ENCODE assay signal across 28 cellular contexts in genomic region chr12:57490126-57490525, GRCh38. TPM values are rescaled to one million over a fixed set of nuclear protein-coding genes. Genes with fewer than 3 reads are reported as not detected.
DNase-seq lines count a peak whose midpoint lies in the region; ATAC-seq, FAIRE-seq and TF ChIP-seq lines count a peak whose summit lies in the region.
"Had no signal": no experiment of that assay in that cellular context is flagged by ENCODE, and none has a peak within 500 bp of the region (broad histone marks: within the 10 kb centered on the region; RNA-seq: fewer than 3 reads in every experiment).

No MANE protein-coding gene starts in this region.

- H3F3A ChIP-seq in PC-3 (ENCODE audit: low read length, unreplicated experiment), result no peaks in the 10 kb centered on the region

- CTCF ChIA-PET in HepG2 (lab: Yijun Ruan, JAX; ENCODE audit: low intra/inter-chr PET ratio, low total read pairs) (no interaction called here), PC-3 (lab: Charles Lee) (no interaction called here), RWPE1 (lab: Yijun Ruan, JAX) (no interaction called here)

- no peak for TF ChIP-seq RAD21 in HepG2 (CRISPR knock-in tag; IDR thresholded peaks at IDR 0.05)

- H3K4me1 Mint-ChIP-seq in chondrocyte (ENCODE audit: low read depth), result peaks cover 35% of the 10 kb centered on the region

- no peak overlapping the region for H3K4me3 Mint-ChIP-seq in chondrocyte (ENCODE audit: unreplicated experiment)
- H3K4me3 Mint-ChIP-seq: stimulated activated naive B cell treated with anti-CD40 and anti-IgM and Interleukin-4, amounts not matched to agents 10 μg/mL and 1 μg/mL and 100 μg/mL, for 72 hours had no signal

- DNase-seq in HepG2 (ENCODE audit: low spot score) (no peak), right lobe of liver (no peak), PC-3 (no peak), chondrocyte (ENCODE audit: low spot score) (peak; percentile 67), foreskin keratinocyte (no peak), RWPE1 (ENCODE audit: low spot score) (no peak)
- DNase-seq: activated CD4-positive, CD25-positive, alpha-beta regulatory T cell; CD4-positive, alpha-beta memory T cell; DMS 273 treated with DMSO at 0.1 percent for 48 hours; hippocampal formation; left lung; mesendoderm; NCI-H1105; NCI-H2029; NCI-H2227 treated with DMSO at 0.1 percent for 48 hours; SHP77; stimulated activated CD4-positive, alpha-beta T cell treated with anti-CD3 and anti-CD28 coated beads, Interleukin-4, amount 100 ng/mL, for 1 hour; stimulated activated naive B cell treated with anti-CD40 and anti-IgM and Interleukin-4, amounts not matched to agents 10 μg/mL and 1 μg/mL and 100 μg/mL, for 72 hours; T-helper 9 cell; testis had no signal

- no peaks in the 10 kb centered on the region for H3K9me2 ChIP-seq in PC-3 (replicated peaks; ENCODE audit: low read length)

- H3K4me3 ChIP-seq in HepG2 (replicated peaks in 1 of 3; ENCODE audit: insufficient read depth in 1 of 3, low read depth in 2 of 3, low read length in 3 of 3) (no peak overlapping the region), right lobe of liver (no peak overlapping the region), PC-3 (ENCODE audit: low read length) (no peak overlapping the region)
- H3K4me3 ChIP-seq: breast epithelium, coronary artery, testis, vagina had no signal

- H3K4me2 ChIP-seq in HepG2 (ENCODE audit: low read depth, low read length), result peak overlapping the region; percentile 93; the same call in 1 of the 2 replicates
- H3K4me2 ChIP-seq in PC-3 (ENCODE audit: low read length), result 0 out of 2 replicates have a peak overlapping the region, but pooled peaks have one; percentile 10

- H3K9me3 ChIP-seq in HepG2 (ENCODE audit: low read length) (no peaks in the 10 kb centered on the region), right lobe of liver (no peaks in the 10 kb centered on the region), PC-3 (ENCODE audit: low read length) (no peaks in the 10 kb centered on the region)
- H3K9me3 ChIP-seq: breast epithelium, left lung, testis, vagina had no signal

- TF ChIP-seq EP300 in HepG2 (IDR thresholded peaks at IDR 0.05; ENCODE audit: low read depth in 2 of 2, low read length in 2 of 2), result no peak
- no peak for TF ChIP-seq EP300 in HepG2 (CRISPR knock-in tag; IDR thresholded peaks at IDR 0.05; ENCODE audit: borderline replicate concordance)

- H3K4me1 ChIP-seq in HepG2 (ENCODE audit: insufficient read depth, low read length) (peaks cover 23% of the 10 kb centered on the region), right lobe of liver (peaks cover 0 to 9% (median 4%) of the 10 kb centered on the region in 4 donors), PC-3 (ENCODE audit: insufficient read depth, low read length) (peaks cover 10% of the 10 kb centered on the region), foreskin keratinocyte (no peaks in the 10 kb centered on the region)

- H4K20me1 ChIP-seq in HepG2 (ENCODE audit: insufficient read depth, low read length) (peaks cover 8% of the 10 kb centered on the region), PC-3 (ENCODE audit: low read length) (no peaks in the 10 kb centered on the region)

- ATAC-seq in HepG2 (no peak), right lobe of liver (no peak), PC-3 (no peak), foreskin keratinocyte (no peak), GM18519 (IDR thresholded peaks at IDR 0.05; ENCODE audit: low FRiP score, unreplicated experiment) (no peak)
- ATAC-seq: activated T-helper 17 cell treated with anti-CD3 and anti-CD28 coated beads, Interleukin-2, amount 50 U/mL, for 72 hours; esophagus mucosa; left lung; stimulated activated naive B cell treated with anti-CD40 and anti-IgM and Interleukin-4, amounts not matched to agents 10 μg/mL and 1 μg/mL and 100 μg/mL, for 72 hours had no signal

- no peak overlapping the region for H3K27ac ChIP-seq in HepG2 (ENCODE audit: extremely low read length, insufficient read depth, low read length)
- H3K27ac ChIP-seq in right lobe of liver, result no peak overlapping the region
- no peak overlapping the region for H3K27ac ChIP-seq in PC-3 (ENCODE audit: low read length)
- no peak overlapping the region for H3K27ac ChIP-seq in foreskin keratinocyte
- no peak overlapping the region for H3K27ac ChIP-seq in RWPE1
- H3K27ac ChIP-seq: breast epithelium, coronary artery, left lung, testis, vagina had no signal

- in situ Hi-C loops in HepG2 (cut with HindIII; ENCODE audit: extremely low pct_ligation_motif_present, low pct_unique_long_range_greater_than_20kb), result no loop called here

- H3K9me3 Mint-ChIP-seq in chondrocyte (ENCODE audit: low read depth), result no peaks in the 10 kb centered on the region
- H3K9me3 Mint-ChIP-seq: activated T-helper 17 cell treated with anti-CD3 and anti-CD28 coated beads, Interleukin-2, amount 50 U/mL, for 72 hours; stimulated activated naive B cell treated with anti-CD40 and anti-IgM and Interleukin-4, amounts not matched to agents 10 μg/mL and 1 μg/mL and 100 μg/mL, for 72 hours had no signal

- H3K27me3 ChIP-seq in HepG2 (ENCODE audit: control insufficient read depth in 1 of 2, insufficient read depth in 2 of 2, low read length in 2 of 2) (peaks cover 0 to 4% of the 10 kb centered on the region in 2 experiments; a peak in 1 of 5 replicates), right lobe of liver (no peaks in the 10 kb centered on the region), PC-3 (ENCODE audit: low read length) (no peaks in the 10 kb centered on the region), foreskin keratinocyte (no peaks in the 10 kb centered on the region)
- H3K27me3 ChIP-seq: breast epithelium, left lung, testis, vagina had no signal

- BruUV-seq in HepG2 (replicated peaks; lab: Mats Ljungman, UMichigan) (no TSS peak), PC-3 (replicated peaks; lab: Mats Ljungman, UMichigan) (no TSS peak)

- no peaks in the 10 kb centered on the region for H3K27me3 Mint-ChIP-seq in chondrocyte (ENCODE audit: low read depth)
- H3K27me3 Mint-ChIP-seq: activated T-helper 17 cell treated with anti-CD3 and anti-CD28 coated beads, Interleukin-2, amount 50 U/mL, for 72 hours; CD4-positive, alpha-beta memory T cell; stimulated activated naive B cell treated with anti-CD40 and anti-IgM and Interleukin-4, amounts not matched to agents 10 μg/mL and 1 μg/mL and 100 μg/mL, for 72 hours had no signal

- no peak for TF ChIP-seq CTCF in HepG2 (CRISPR knock-in tag; IDR thresholded peaks at IDR 0.05)
- no peak for TF ChIP-seq CTCF in right lobe of liver (IDR thresholded peaks at IDR 0.05)
- no peak for TF ChIP-seq CTCF in PC-3 (conservative IDR thresholded peaks at IDR 0.05; ENCODE audit: low read depth, low read length)
- TF ChIP-seq CTCF in chondrocyte (IDR thresholded peaks at IDR 0.05), result no peak
- no peak for TF ChIP-seq CTCF in foreskin keratinocyte (conservative IDR thresholded peaks at IDR 0.05)
- TF ChIP-seq CTCF in RWPE1 (conservative IDR thresholded peaks at IDR 0.05; ENCODE audit: low read depth), result no peak

- H3K79me2 ChIP-seq in HepG2 (ENCODE audit: insufficient read depth, low read length) (peaks cover 23% of the 10 kb centered on the region), PC-3 (ENCODE audit: low read length) (peaks cover 24% of the 10 kb centered on the region)

- peaks cover 32% of the 10 kb centered on the region for H3K36me3 Mint-ChIP-seq in chondrocyte (ENCODE audit: low read depth)

- WGBS in HepG2 (ENCODE audit: low lambda C conversion rate), result 97% methylated on average over 4 of the region's 4 CpGs
- WGBS in right lobe of liver (ENCODE audit: insufficient coverage, low coverage, low lambda C conversion rate, missing lambda C conversion rate), result no CpG with 5 or more reads among the region's 4 CpGs

- FAIRE-seq in HepG2 (lab: Jason Lieb, UNC), result no peak
- FAIRE-seq: frontal cortex had no signal

- TF ChIP-seq POLR2A in HepG2 (IDR thresholded peaks at IDR 0.05; ENCODE audit: insufficient read depth in 1 of 2, low read depth in 2 of 2, low read length in 2 of 2) (no peak), right lobe of liver (IDR thresholded peaks at IDR 0.05) (no peak)

- intact Hi-C loops in HepG2 (cut with micrococcal nuclease; ENCODE audit: unreplicated experiment) (no loop called here), right lobe of liver (cut with DNase I) (no loop called here), PC-3 (cut with micrococcal nuclease) (no loop called here)

- H3K9ac ChIP-seq in HepG2 (ENCODE audit: insufficient read depth, low read depth, low read length) (no peak overlapping the region), PC-3 (ENCODE audit: low read length) (no peak overlapping the region)

- H3K36me3 ChIP-seq in HepG2 (replicated peaks in 1 of 2; ENCODE audit: control insufficient read depth in 1 of 2, insufficient read depth in 2 of 2, low read length in 2 of 2), result peaks cover 19 to 39% of the 10 kb centered on the region in 2 experiments
- H3K36me3 ChIP-seq in right lobe of liver, result peaks cover 0 to 30% (median 17%) of the 10 kb centered on the region in 4 donors
- peaks cover 30% of the 10 kb centered on the region for H3K36me3 ChIP-seq in PC-3 (ENCODE audit: low read depth, low read length)
- H3K36me3 ChIP-seq: breast epithelium had no signal

- peak overlapping the region; percentile 12 for H3K27ac Mint-ChIP-seq in chondrocyte (ENCODE audit: unreplicated experiment)
- H3K27ac Mint-ChIP-seq: stimulated activated naive B cell treated with anti-CD40 and anti-IgM and Interleukin-4, amounts not matched to agents 10 μg/mL and 1 μg/mL and 100 μg/mL, for 72 hours had no signal

- POLR2A ChIA-PET in HepG2 (lab: Yijun Ruan, JAX), result interaction anchor here (1.1 to 3.4 kb wide), 3 partner anchors 10 to 30 kb away, joined by 3 to 15 read pairs (median 4); partner anchors contain the start of gene DDIT3
- POLR2A ChIA-PET in PC-3 (lab: Charles Lee; ENCODE audit: unreplicated experiment), result no interaction called here
- POLR2A ChIA-PET in RWPE1 (lab: Yijun Ruan, JAX; ENCODE audit: low non-redundant PET), result interaction anchor here (0.7 kb wide), 1 partner anchor 16 kb away, joined by 3 read pairs; no protein-coding TSS in a partner anchor

- H2AFZ ChIP-seq in HepG2 (ENCODE audit: low read length) (no peak overlapping the region), PC-3 (ENCODE audit: low read length) (no peak overlapping the region)

RNA-seq across cellular contexts. Expression of gene MARS1, which starts 2.3 kb away (rescaled TPM):
- 177 and 181 TPM in 2 replicates for total RNA-seq in HepG2 (2016; rRNA removed; fragmentation: Illumina TruSeq; extraction: Trizol)
- total RNA-seq in HepG2 (2016; cell fraction: cytosol; rRNA removed; fragmentation: Illumina TruSeq; extraction: Trizol; ENCODE audit: low read depth), result 69.2 and 77.6 TPM in 2 replicates
- total RNA-seq in HepG2 (2016; cell fraction: insoluble cytoplasmic fraction; rRNA removed; fragmentation: Illumina TruSeq; extraction: Trizol), result 178 and 182 TPM in 2 replicates
- total RNA-seq in HepG2 (2016; cell fraction: membrane; rRNA removed; fragmentation: Illumina TruSeq; extraction: Trizol), result 116 and 124 TPM in 2 replicates
- 147 and 177 TPM in 2 replicates for total RNA-seq in HepG2 (2016; cell fraction: nucleus; rRNA removed; fragmentation: Illumina TruSeq; extraction: Trizol)
- 115 and 167 TPM in 2 replicates for polyA plus RNA-seq in HepG2 (2011; rRNA removed)
- 90.1 and 98.7 TPM in 2 replicates for polyA plus RNA-seq in HepG2 (2011; cell fraction: cytosol; rRNA removed)
- 450 and 538 TPM in 2 replicates for polyA plus RNA-seq in HepG2 (2011; cell fraction: nucleus; rRNA removed)
- 160 and 209 TPM in 2 replicates for polyA plus RNA-seq in HepG2 (2012)
- polyA plus RNA-seq in HepG2 (2016; cell fraction: cytosol; fragmentation: Illumina TruSeq; extraction: Trizol; ENCODE audit: low read depth), result 68.2 and 75.1 TPM in 2 replicates
- 150 and 162 TPM in 2 replicates for polyA plus RNA-seq in HepG2 (2016; cell fraction: insoluble cytoplasmic fraction; fragmentation: Illumina TruSeq; extraction: Trizol; ENCODE audit: low read depth)
- polyA plus RNA-seq in HepG2 (2016; cell fraction: membrane; fragmentation: Illumina TruSeq; extraction: Trizol; ENCODE audit: low read depth), result 87.9 and 114 TPM in 2 replicates
- polyA plus RNA-seq in HepG2 (2016; cell fraction: nucleus; fragmentation: Illumina TruSeq; extraction: Trizol; ENCODE audit: insufficient read depth, low read depth), result 239 and 240 TPM in 2 replicates
- 242 and 269 TPM in 2 replicates for polyA minus RNA-seq in HepG2 (2011; rRNA and poly(A)+ RNA removed; ENCODE audit: low replicate concordance)
- 76.3 and 117 TPM in 2 replicates for polyA minus RNA-seq in HepG2 (2011; cell fraction: cytosol; rRNA and poly(A)+ RNA removed)
- polyA minus RNA-seq in HepG2 (2011; cell fraction: nucleus; rRNA and poly(A)+ RNA removed), result 213 and 244 TPM in 2 replicates
- total RNA-seq in right lobe of liver, result 10 to 100 TPM; 53.4 to 66.6 (median 60.4) TPM
- total RNA-seq in PC-3 (2014; rRNA removed), result 209 and 210 TPM in 2 replicates
- 176 to 350 TPM (median 331 TPM) in 3 replicates for total RNA-seq in chondrocyte
- total RNA-seq in foreskin keratinocyte, result 215 and 307 TPM in 2 replicates
- polyA plus RNA-seq in foreskin keratinocyte, result 186 and 224 TPM in 2 replicates

RNA-seq across cellular contexts. Expression of gene ARHGAP9, which starts 10.5 kb away (rescaled TPM):
- total RNA-seq in HepG2 (2016; rRNA removed; fragmentation: Illumina TruSeq; extraction: Trizol) (0.18 TPM in 1 of 2 replicates, not detected in the other), right lobe of liver (10 to 100 TPM in 1 of 6 experiments, 1 to 10 TPM in 5; 3.5 to 11.0 (median 6.8) TPM), PC-3 (2014; rRNA removed) (not detected in 2 replicates), chondrocyte (2.9 to 3.1 TPM in 2 of 3 replicates, not detected in the other), foreskin keratinocyte (0.10 TPM in 1 of 2 replicates, not detected in the other)
- not detected in 2 replicates for total RNA-seq in HepG2 (2016; cell fraction: cytosol; rRNA removed; fragmentation: Illumina TruSeq; extraction: Trizol; ENCODE audit: low read depth)
- 0.32 TPM in 1 of 2 replicates, not detected in the other for total RNA-seq in HepG2 (2016; cell fraction: insoluble cytoplasmic fraction; rRNA removed; fragmentation: Illumina TruSeq; extraction: Trizol)
- not detected in 2 replicates for total RNA-seq in HepG2 (2016; cell fraction: membrane; rRNA removed; fragmentation: Illumina TruSeq; extraction: Trizol)
- total RNA-seq in HepG2 (2016; cell fraction: nucleus; rRNA removed; fragmentation: Illumina TruSeq; extraction: Trizol), result not detected in 2 replicates
- polyA plus RNA-seq in HepG2 (2011; rRNA removed) (0.95 and 1.2 TPM in 2 replicates), foreskin keratinocyte (0.07 TPM in 1 of 2 replicates, not detected in the other)
- 0.33 and 0.40 TPM in 2 replicates for polyA plus RNA-seq in HepG2 (2011; cell fraction: cytosol; rRNA removed)
- 3.1 and 5.5 TPM in 2 replicates for polyA plus RNA-seq in HepG2 (2011; cell fraction: nucleus; rRNA removed)
- 0.39 and 0.55 TPM in 2 replicates for polyA plus RNA-seq in HepG2 (2012)
- polyA plus RNA-seq in HepG2 (2016; cell fraction: cytosol; fragmentation: Illumina TruSeq; extraction: Trizol; ENCODE audit: low read depth), result not detected in 2 replicates
- polyA plus RNA-seq in HepG2 (2016; cell fraction: insoluble cytoplasmic fraction; fragmentation: Illumina TruSeq; extraction: Trizol; ENCODE audit: low read depth), result 0.17 TPM in 1 of 2 replicates, not detected in the other
- 0.15 TPM in 1 of 2 replicates, not detected in the other for polyA plus RNA-seq in HepG2 (2016; cell fraction: membrane; fragmentation: Illumina TruSeq; extraction: Trizol; ENCODE audit: low read depth)
- polyA plus RNA-seq in HepG2 (2016; cell fraction: nucleus; fragmentation: Illumina TruSeq; extraction: Trizol; ENCODE audit: insufficient read depth, low read depth), result 0.51 and 0.87 TPM in 2 replicates
- 0.44 TPM in 1 of 2 replicates, not detected in the other for polyA minus RNA-seq in HepG2 (2011; rRNA and poly(A)+ RNA removed; ENCODE audit: low replicate concordance)
- not detected in 2 replicates for polyA minus RNA-seq in HepG2 (2011; cell fraction: cytosol; rRNA and poly(A)+ RNA removed)
- 0.64 and 1.7 TPM in 2 replicates for polyA minus RNA-seq in HepG2 (2011; cell fraction: nucleus; rRNA and poly(A)+ RNA removed)
- total RNA-seq: G401 had no signal

RNA-seq across cellular contexts. Expression of gene DDIT3, which starts 30.2 kb away (rescaled TPM):
- total RNA-seq in HepG2 (2016; rRNA removed; fragmentation: Illumina TruSeq; extraction: Trizol) (17.5 and 27.5 TPM in 2 replicates), right lobe of liver (10 to 100 TPM; 11.3 to 26.7 (median 18.7) TPM), PC-3 (2014; rRNA removed) (27.4 and 33.1 TPM in 2 replicates), chondrocyte (9.6 to 79.1 TPM (median 79.0 TPM) in 3 replicates), foreskin keratinocyte (14.5 and 15.2 TPM in 2 replicates)
- 13.2 and 15.7 TPM in 2 replicates for total RNA-seq in HepG2 (2016; cell fraction: cytosol; rRNA removed; fragmentation: Illumina TruSeq; extraction: Trizol; ENCODE audit: low read depth)
- 20.9 and 30.4 TPM in 2 replicates for total RNA-seq in HepG2 (2016; cell fraction: insoluble cytoplasmic fraction; rRNA removed; fragmentation: Illumina TruSeq; extraction: Trizol)
- total RNA-seq in HepG2 (2016; cell fraction: membrane; rRNA removed; fragmentation: Illumina TruSeq; extraction: Trizol), result 15.9 and 19.3 TPM in 2 replicates
- 37.8 and 43.6 TPM in 2 replicates for total RNA-seq in HepG2 (2016; cell fraction: nucleus; rRNA removed; fragmentation: Illumina TruSeq; extraction: Trizol)
- polyA plus RNA-seq in HepG2 (2011; rRNA removed) (45.2 and 48.7 TPM in 2 replicates), foreskin keratinocyte (17.7 and 20.0 TPM in 2 replicates)
- 22.9 and 23.5 TPM in 2 replicates for polyA plus RNA-seq in HepG2 (2011; cell fraction: cytosol; rRNA removed)
- 90.1 and 90.7 TPM in 2 replicates for polyA plus RNA-seq in HepG2 (2011; cell fraction: nucleus; rRNA removed)
- 29.8 and 51.1 TPM in 2 replicates for polyA plus RNA-seq in HepG2 (2012)
- polyA plus RNA-seq in HepG2 (2016; cell fraction: cytosol; fragmentation: Illumina TruSeq; extraction: Trizol; ENCODE audit: low read depth), result 8.3 and 8.5 TPM in 2 replicates
- 16.7 and 17.7 TPM in 2 replicates for polyA plus RNA-seq in HepG2 (2016; cell fraction: insoluble cytoplasmic fraction; fragmentation: Illumina TruSeq; extraction: Trizol; ENCODE audit: low read depth)
- 9.9 and 11.5 TPM in 2 replicates for polyA plus RNA-seq in HepG2 (2016; cell fraction: membrane; fragmentation: Illumina TruSeq; extraction: Trizol; ENCODE audit: low read depth)
- 85.6 and 93.4 TPM in 2 replicates for polyA plus RNA-seq in HepG2 (2016; cell fraction: nucleus; fragmentation: Illumina TruSeq; extraction: Trizol; ENCODE audit: insufficient read depth, low read depth)
- polyA minus RNA-seq in HepG2 (2011; rRNA and poly(A)+ RNA removed; ENCODE audit: low replicate concordance), result 11.9 and 14.2 TPM in 2 replicates
- polyA minus RNA-seq in HepG2 (2011; cell fraction: cytosol; rRNA and poly(A)+ RNA removed), result 6.3 and 7.4 TPM in 2 replicates
- polyA minus RNA-seq in HepG2 (2011; cell fraction: nucleus; rRNA and poly(A)+ RNA removed), result 43.4 and 45.6 TPM in 2 replicates

RNA-seq across cellular contexts. Expression of gene GLI1, which starts 30.5 kb away (rescaled TPM):
- total RNA-seq in HepG2 (2016; rRNA removed; fragmentation: Illumina TruSeq; extraction: Trizol), result 0.20 TPM in 1 of 2 replicates, not detected in the other
- 0.53 TPM in 1 of 2 replicates, not detected in the other for total RNA-seq in HepG2 (2016; cell fraction: cytosol; rRNA removed; fragmentation: Illumina TruSeq; extraction: Trizol; ENCODE audit: low read depth)
- total RNA-seq in HepG2 (2016; cell fraction: insoluble cytoplasmic fraction; rRNA removed; fragmentation: Illumina TruSeq; extraction: Trizol), result not detected in 2 replicates
- total RNA-seq in HepG2 (2016; cell fraction: membrane; rRNA removed; fragmentation: Illumina TruSeq; extraction: Trizol), result not detected in 2 replicates
- total RNA-seq in HepG2 (2016; cell fraction: nucleus; rRNA removed; fragmentation: Illumina TruSeq; extraction: Trizol), result not detected in 2 replicates
- 0.09 and 0.27 TPM in 2 replicates for polyA plus RNA-seq in HepG2 (2011; rRNA removed)
- polyA plus RNA-seq in HepG2 (2011; cell fraction: cytosol; rRNA removed), result 0.06 and 0.07 TPM in 2 replicates
- 0.33 and 0.42 TPM in 2 replicates for polyA plus RNA-seq in HepG2 (2011; cell fraction: nucleus; rRNA removed)
- 0.55 TPM in 1 of 2 replicates, not detected in the other for polyA plus RNA-seq in HepG2 (2012)
- polyA plus RNA-seq in HepG2 (2016; cell fraction: cytosol; fragmentation: Illumina TruSeq; extraction: Trizol; ENCODE audit: low read depth), result not detected in 2 replicates
- 0.35 TPM in 1 of 2 replicates, not detected in the other for polyA plus RNA-seq in HepG2 (2016; cell fraction: insoluble cytoplasmic fraction; fragmentation: Illumina TruSeq; extraction: Trizol; ENCODE audit: low read depth)
- polyA plus RNA-seq in HepG2 (2016; cell fraction: membrane; fragmentation: Illumina TruSeq; extraction: Trizol; ENCODE audit: low read depth), result not detected in 2 replicates
- 0.17 and 0.49 TPM in 2 replicates for polyA plus RNA-seq in HepG2 (2016; cell fraction: nucleus; fragmentation: Illumina TruSeq; extraction: Trizol; ENCODE audit: insufficient read depth, low read depth)
- 2.5 TPM in 1 of 2 replicates, not detected in the other for polyA minus RNA-seq in HepG2 (2011; rRNA and poly(A)+ RNA removed; ENCODE audit: low replicate concordance)
- polyA minus RNA-seq in HepG2 (2011; cell fraction: cytosol; rRNA and poly(A)+ RNA removed), result not detected in 2 replicates
- polyA minus RNA-seq in HepG2 (2011; cell fraction: nucleus; rRNA and poly(A)+ RNA removed), result not detected in 2 replicates
- under 1 TPM; 0.16 to 0.74 (median 0.55) TPM for total RNA-seq in right lobe of liver
- total RNA-seq in PC-3 (2014; rRNA removed), result 3.0 TPM in 1 of 2 replicates, not detected in the other
- 6.2 to 8.3 TPM (median 6.8 TPM) in 3 replicates for total RNA-seq in chondrocyte
- total RNA-seq in foreskin keratinocyte, result 2.8 and 3.8 TPM in 2 replicates
- polyA plus RNA-seq in foreskin keratinocyte, result 3.2 and 4.4 TPM in 2 replicates
- polyA plus RNA-seq: CD4-positive, alpha-beta memory T cell had no signal

RNA-seq across cellular contexts. Expression of gene MBD6, which starts 32.5 kb away (rescaled TPM):
- 4.1 and 5.1 TPM in 2 replicates for total RNA-seq in HepG2 (2016; rRNA removed; fragmentation: Illumina TruSeq; extraction: Trizol)
- 4.8 and 5.3 TPM in 2 replicates for total RNA-seq in HepG2 (2016; cell fraction: cytosol; rRNA removed; fragmentation: Illumina TruSeq; extraction: Trizol; ENCODE audit: low read depth)
- 4.0 and 5.3 TPM in 2 replicates for total RNA-seq in HepG2 (2016; cell fraction: insoluble cytoplasmic fraction; rRNA removed; fragmentation: Illumina TruSeq; extraction: Trizol)
- 6.2 and 8.8 TPM in 2 replicates for total RNA-seq in HepG2 (2016; cell fraction: membrane; rRNA removed; fragmentation: Illumina TruSeq; extraction: Trizol)
- 6.5 and 10.2 TPM in 2 replicates for total RNA-seq in HepG2 (2016; cell fraction: nucleus; rRNA removed; fragmentation: Illumina TruSeq; extraction: Trizol)
- 5.9 and 6.1 TPM in 2 replicates for polyA plus RNA-seq in HepG2 (2011; rRNA removed)
- polyA plus RNA-seq in HepG2 (2011; cell fraction: cytosol; rRNA removed), result 1.1 and 1.8 TPM in 2 replicates
- 36.0 and 45.9 TPM in 2 replicates for polyA plus RNA-seq in HepG2 (2011; cell fraction: nucleus; rRNA removed)
- 22.8 and 22.9 TPM in 2 replicates for polyA plus RNA-seq in HepG2 (2012)
- 3.4 and 4.1 TPM in 2 replicates for polyA plus RNA-seq in HepG2 (2016; cell fraction: cytosol; fragmentation: Illumina TruSeq; extraction: Trizol; ENCODE audit: low read depth)
- 15.7 and 15.8 TPM in 2 replicates for polyA plus RNA-seq in HepG2 (2016; cell fraction: insoluble cytoplasmic fraction; fragmentation: Illumina TruSeq; extraction: Trizol; ENCODE audit: low read depth)
- 16.1 and 18.3 TPM in 2 replicates for polyA plus RNA-seq in HepG2 (2016; cell fraction: membrane; fragmentation: Illumina TruSeq; extraction: Trizol; ENCODE audit: low read depth)
- polyA plus RNA-seq in HepG2 (2016; cell fraction: nucleus; fragmentation: Illumina TruSeq; extraction: Trizol; ENCODE audit: insufficient read depth, low read depth), result 57.7 and 62.7 TPM in 2 replicates
- 5.7 and 10.6 TPM in 2 replicates for polyA minus RNA-seq in HepG2 (2011; rRNA and poly(A)+ RNA removed; ENCODE audit: low replicate concordance)
- polyA minus RNA-seq in HepG2 (2011; cell fraction: cytosol; rRNA and poly(A)+ RNA removed), result 5.4 and 10.1 TPM in 2 replicates
- polyA minus RNA-seq in HepG2 (2011; cell fraction: nucleus; rRNA and poly(A)+ RNA removed), result 15.7 and 16.7 TPM in 2 replicates
- total RNA-seq in right lobe of liver, result 10 to 100 TPM in 5 of 6 experiments, 1 to 10 TPM in 1; 7.4 to 61.1 (median 39.3) TPM
- total RNA-seq in PC-3 (2014; rRNA removed), result 13.1 and 13.2 TPM in 2 replicates
- 66.9 to 86.5 TPM (median 78.4 TPM) in 3 replicates for total RNA-seq in chondrocyte
- 11.8 and 12.2 TPM in 2 replicates for total RNA-seq in foreskin keratinocyte
- polyA plus RNA-seq in foreskin keratinocyte, result 16.5 and 18.3 TPM in 2 replicates
